ENCODE assay signal across 19 cellular contexts in genomic region chr7:30473903-30474302, GRCh38. TPM values are rescaled to one million over a fixed set of nuclear protein-coding genes. Genes with fewer than 3 reads are reported as not detected.
DNase-seq lines count a peak whose midpoint lies in the region; ATAC-seq, FAIRE-seq and TF ChIP-seq lines count a peak whose summit lies in the region.
"Had no signal": no experiment of that assay in that cellular context is flagged by ENCODE, and none has a peak within 500 bp of the region (broad histone marks: within the 10 kb centered on the region; RNA-seq: fewer than 3 reads in every experiment).

No MANE protein-coding gene starts in this region.

- no peak overlapping the region for H3K4me2 ChIP-seq in HepG2 (ENCODE audit: low read depth, low read length)
- H3K4me2 ChIP-seq in osteoblast (ENCODE audit: insufficient read depth, low read length), result no peak overlapping the region

- H4K20me1 ChIP-seq in HepG2 (ENCODE audit: insufficient read depth, low read length), result no peaks in the 10 kb centered on the region
- H4K20me1 ChIP-seq in osteoblast (ENCODE audit: insufficient read depth, low read length), result no peaks in the 10 kb centered on the region

- POLR2A ChIA-PET in HepG2 (lab: Yijun Ruan, JAX), result no interaction called here

- intact Hi-C loops in HepG2 (cut with micrococcal nuclease; ENCODE audit: unreplicated experiment), result no loop called here
- intact Hi-C loops in right lobe of liver (cut with DNase I), result no loop called here
- intact Hi-C loops in upper lobe of right lung (cut with DNase I), result no loop called here

- H3K79me2 ChIP-seq in HepG2 (ENCODE audit: insufficient read depth, low read length), result no peaks in the 10 kb centered on the region
- peaks cover 49% of the 10 kb centered on the region for H3K79me2 ChIP-seq in osteoblast (ENCODE audit: insufficient read depth, low read length)

- no peak for ATAC-seq in HepG2
- ATAC-seq in right lobe of liver, result no peak
- no peak for ATAC-seq in central memory CD8-positive, alpha-beta T cell (replicated peaks; ENCODE audit: extremely low read depth, poor library complexity, severe bottlenecking)
- ATAC-seq in upper lobe of right lung, result no peak
- ATAC-seq in activated T-cell treated with anti-CD3 and anti-CD28 coated beads, Interleukin-2, amount 50 U/mL, for 4 hours, result no peak
- ATAC-seq: activated CD4-positive, alpha-beta T cell treated with anti-CD3 and anti-CD28 coated beads for 36 hours; gastrocnemius medialis had no signal

- H2AFZ ChIP-seq in HepG2 (ENCODE audit: low read length) (no peak overlapping the region), osteoblast (ENCODE audit: low read length) (no peak overlapping the region)

- H3K27ac Mint-ChIP-seq in central memory CD8-positive, alpha-beta T cell (ENCODE audit: low read depth), result peak overlapping the region; percentile 30
- H3K27ac Mint-ChIP-seq: activated CD4-positive, alpha-beta T cell treated with anti-CD3 and anti-CD28 coated beads for 36 hours; stimulated activated naive CD8-positive, alpha-beta T cell treated with anti-CD3 and anti-CD28 coated beads, Interleukin-15, Interleukin-2, amounts not matched to agents 100 ng/mL and 50 ng/mL, for 24 hours had no signal

- no peaks in the 10 kb centered on the region for H3K9me3 Mint-ChIP-seq in central memory CD8-positive, alpha-beta T cell
- no peaks in the 10 kb centered on the region for H3K9me3 Mint-ChIP-seq in activated T-cell treated with anti-CD3 and anti-CD28 coated beads, Interleukin-2, amount 50 U/mL, for 4 hours
- H3K9me3 Mint-ChIP-seq: neural crest cell; stimulated activated naive CD8-positive, alpha-beta T cell treated with anti-CD3 and anti-CD28 coated beads, Interleukin-15, Interleukin-2, amounts not matched to agents 100 ng/mL and 50 ng/mL, for 24 hours had no signal

- peaks cover 75% of the 10 kb centered on the region for H3K4me1 Mint-ChIP-seq in central memory CD8-positive, alpha-beta T cell
- peaks cover 75% of the 10 kb centered on the region for H3K4me1 Mint-ChIP-seq in activated T-cell treated with anti-CD3 and anti-CD28 coated beads, Interleukin-2, amount 50 U/mL, for 4 hours (ENCODE audit: low read depth)

- H3K4me3 ChIP-seq in HepG2 (replicated peaks in 1 of 3; ENCODE audit: insufficient read depth in 1 of 3, low read depth in 2 of 3, low read length in 3 of 3), result no peak overlapping the region
- no peak overlapping the region for H3K4me3 ChIP-seq in right lobe of liver
- no peak overlapping the region for H3K4me3 ChIP-seq in osteoblast (ENCODE audit: insufficient read depth, low read length)
- no peak overlapping the region for H3K4me3 ChIP-seq in upper lobe of right lung
- H3K4me3 ChIP-seq: colonic mucosa, gastrocnemius medialis, MG63 had no signal

- TF ChIP-seq CTCF in HepG2 (CRISPR knock-in tag; IDR thresholded peaks at IDR 0.05) (no peak), right lobe of liver (IDR thresholded peaks at IDR 0.05) (no peak), osteoblast (IDR thresholded peaks at IDR 0.05; ENCODE audit: extremely low read depth, low read depth, low read length) (no peak), upper lobe of right lung (IDR thresholded peaks at IDR 0.05) (no peak)

- H3K27ac ChIP-seq in HepG2 (ENCODE audit: extremely low read length, insufficient read depth, low read length) (no peak overlapping the region), right lobe of liver (no peak overlapping the region), osteoblast (ENCODE audit: low read depth, low read length) (peak overlapping the region; percentile 99), upper lobe of right lung (peak overlapping the region; percentile 68)
- H3K27ac ChIP-seq: colonic mucosa had no signal

- in situ Hi-C loops in HepG2 (cut with HindIII; ENCODE audit: extremely low pct_ligation_motif_present, low pct_unique_long_range_greater_than_20kb), result no loop called here

- no peak overlapping the region for H3K4me3 Mint-ChIP-seq in central memory CD8-positive, alpha-beta T cell
- H3K4me3 Mint-ChIP-seq in activated T-cell treated with anti-CD3 and anti-CD28 coated beads, Interleukin-2, amount 50 U/mL, for 4 hours, result no peak overlapping the region
- H3K4me3 Mint-ChIP-seq: activated CD4-positive, alpha-beta T cell treated with anti-CD3 and anti-CD28 coated beads for 36 hours; neural crest cell; stimulated activated naive CD8-positive, alpha-beta T cell treated with anti-CD3 and anti-CD28 coated beads, Interleukin-15, Interleukin-2, amounts not matched to agents 100 ng/mL and 50 ng/mL, for 24 hours had no signal

- H3K36me3 ChIP-seq in HepG2 (replicated peaks in 1 of 2; ENCODE audit: control insufficient read depth in 1 of 2, insufficient read depth in 2 of 2, low read length in 2 of 2), result no peaks in the 10 kb centered on the region
- no peaks in the 10 kb centered on the region for H3K36me3 ChIP-seq in right lobe of liver
- no peaks in the 10 kb centered on the region for H3K36me3 ChIP-seq in osteoblast (ENCODE audit: insufficient read depth, low read length)
- no peaks in the 10 kb centered on the region for H3K36me3 ChIP-seq in upper lobe of right lung
- H3K36me3 ChIP-seq: colonic mucosa, gastrocnemius medialis had no signal

- DNase-seq in HepG2 (ENCODE audit: low spot score) (no peak), right lobe of liver (no peak), osteoblast (ENCODE audit: insufficient read length, low spot score, missing footprints) (no peak), upper lobe of right lung (no peak), NCI-H526 (lab: John Stamatoyannopoulos, UW) (no peak), urothelium cell line (ENCODE audit: low spot score) (no peak)
- no peak for DNase-seq in central memory CD8-positive, alpha-beta T cell (ENCODE audit: low spot score in 2 of 2)
- DNase-seq in activated T-cell treated with anti-CD3 and anti-CD28 coated beads, Interleukin-2, amount 50 U/mL, for 4 hours, result no peak
- DNase-seq: activated CD4-positive, alpha-beta T cell treated with anti-CD3 and anti-CD28 coated beads for 36 hours; activated naive CD4-positive, alpha-beta T cell; colonic mucosa; gastrocnemius medialis; MG63; NCI-H1694 treated with DMSO at 0.1 percent for 48 hours; SHP77 treated with DMSO at 0.1 percent for 48 hours; stimulated activated CD4-positive, alpha-beta T cell treated with anti-CD3 and anti-CD28 coated beads, Interleukin-15, amount 100 ng/mL, for 24 hours had no signal

- no peaks in the 10 kb centered on the region for H3K27me3 Mint-ChIP-seq in central memory CD8-positive, alpha-beta T cell
- no peaks in the 10 kb centered on the region for H3K27me3 Mint-ChIP-seq in activated T-cell treated with anti-CD3 and anti-CD28 coated beads, Interleukin-2, amount 50 U/mL, for 4 hours (ENCODE audit: low read depth)
- H3K27me3 Mint-ChIP-seq: activated CD4-positive, alpha-beta T cell treated with anti-CD3 and anti-CD28 coated beads for 36 hours; stimulated activated naive CD8-positive, alpha-beta T cell treated with anti-CD3 and anti-CD28 coated beads, Interleukin-15, Interleukin-2, amounts not matched to agents 100 ng/mL and 50 ng/mL, for 24 hours had no signal

- H3K9me3 ChIP-seq in HepG2 (ENCODE audit: low read length), result no peaks in the 10 kb centered on the region
- H3K9me3 ChIP-seq in right lobe of liver, result no peaks in the 10 kb centered on the region
- no peaks in the 10 kb centered on the region for H3K9me3 ChIP-seq in osteoblast (ENCODE audit: low read depth, low read length)
- no peaks in the 10 kb centered on the region for H3K9me3 ChIP-seq in upper lobe of right lung
- H3K9me3 ChIP-seq: colonic mucosa, gastrocnemius medialis, MG63 had no signal

- TF ChIP-seq POLR2A in HepG2 (IDR thresholded peaks at IDR 0.05; ENCODE audit: insufficient read depth in 1 of 2, low read depth in 2 of 2, low read length in 2 of 2), result no peak
- TF ChIP-seq POLR2A in right lobe of liver (IDR thresholded peaks at IDR 0.05), result no peak

- CTCF ChIA-PET in HepG2 (lab: Yijun Ruan, JAX; ENCODE audit: low intra/inter-chr PET ratio, low total read pairs), result no interaction called here

- TF ChIP-seq EP300 in HepG2 (IDR thresholded peaks at IDR 0.05; ENCODE audit: low read depth in 2 of 2, low read length in 2 of 2), result no peak
- no peak for TF ChIP-seq EP300 in HepG2 (CRISPR knock-in tag; IDR thresholded peaks at IDR 0.05; ENCODE audit: borderline replicate concordance)

- WGBS in HepG2 (ENCODE audit: low lambda C conversion rate), result 100% methylated on average over 1 of the region's 1 CpG
- 83% methylated on average over 1 of the region's 1 CpG for WGBS in right lobe of liver (ENCODE audit: insufficient coverage, low coverage, low lambda C conversion rate, missing lambda C conversion rate)

- no peaks in the 10 kb centered on the region for H3K27me3 ChIP-seq in HepG2 (ENCODE audit: control insufficient read depth in 1 of 2, insufficient read depth in 2 of 2, low read length in 2 of 2)
- no peaks in the 10 kb centered on the region for H3K27me3 ChIP-seq in right lobe of liver
- H3K27me3 ChIP-seq in osteoblast (ENCODE audit: insufficient read depth, low read length), result no peaks in the 10 kb centered on the region
- no peaks in the 10 kb centered on the region for H3K27me3 ChIP-seq in upper lobe of right lung
- H3K27me3 ChIP-seq: colonic mucosa, gastrocnemius medialis, MG63 had no signal

- TF ChIP-seq RAD21 in HepG2 (CRISPR knock-in tag; IDR thresholded peaks at IDR 0.05), result no peak

- no peak overlapping the region for H3K9ac ChIP-seq in HepG2 (ENCODE audit: insufficient read depth, low read depth, low read length)

- H3K36me3 Mint-ChIP-seq in central memory CD8-positive, alpha-beta T cell (ENCODE audit: insufficient read depth), result peaks cover 6% of the 10 kb centered on the region
- peaks cover 22% of the 10 kb centered on the region for H3K36me3 Mint-ChIP-seq in activated T-cell treated with anti-CD3 and anti-CD28 coated beads, Interleukin-2, amount 50 U/mL, for 4 hours (ENCODE audit: insufficient read depth)

- FAIRE-seq in HepG2 (lab: Jason Lieb, UNC) (no peak), urothelium cell line (lab: Jason Lieb, UNC) (no peak)
- FAIRE-seq: G401.6 had no signal

- H3K4me1 ChIP-seq in HepG2 (ENCODE audit: insufficient read depth, low read length) (peaks cover 42% of the 10 kb centered on the region), right lobe of liver (peaks cover 0 to 6% (median 0%) of the 10 kb centered on the region in 4 donors), osteoblast (ENCODE audit: insufficient read depth, low read length) (peaks cover 81% of the 10 kb centered on the region), upper lobe of right lung (peaks cover 86% of the 10 kb centered on the region)

- BruUV-seq in HepG2 (replicated peaks; lab: Mats Ljungman, UMichigan), result no TSS peak

RNA-seq across cellular contexts. Expression of gene NOD1, which starts 4.7 kb away (rescaled TPM):
- total RNA-seq in HepG2 (2016; rRNA removed; fragmentation: Illumina TruSeq; extraction: Trizol), result 2.9 TPM in 2 replicates
- total RNA-seq in HepG2 (2016; cell fraction: cytosol; rRNA removed; fragmentation: Illumina TruSeq; extraction: Trizol; ENCODE audit: low read depth), result 1.6 and 1.8 TPM in 2 replicates
- 2.4 and 2.6 TPM in 2 replicates for total RNA-seq in HepG2 (2016; cell fraction: insoluble cytoplasmic fraction; rRNA removed; fragmentation: Illumina TruSeq; extraction: Trizol)
- 1.7 and 3.3 TPM in 2 replicates for total RNA-seq in HepG2 (2016; cell fraction: membrane; rRNA removed; fragmentation: Illumina TruSeq; extraction: Trizol)
- total RNA-seq in HepG2 (2016; cell fraction: nucleus; rRNA removed; fragmentation: Illumina TruSeq; extraction: Trizol), result 4.8 and 4.9 TPM in 2 replicates
- polyA plus RNA-seq in HepG2 (2011; rRNA removed), result 1.7 and 1.9 TPM in 2 replicates
- 1.1 and 1.4 TPM in 2 replicates for polyA plus RNA-seq in HepG2 (2011; cell fraction: cytosol; rRNA removed)
- polyA plus RNA-seq in HepG2 (2011; cell fraction: nucleus; rRNA removed), result 4.1 and 4.3 TPM in 2 replicates
- 0.91 and 1.1 TPM in 2 replicates for polyA plus RNA-seq in HepG2 (2012)
- 0.54 and 0.55 TPM in 2 replicates for polyA plus RNA-seq in HepG2 (2016; cell fraction: cytosol; fragmentation: Illumina TruSeq; extraction: Trizol; ENCODE audit: low read depth)
- 2.1 and 3.1 TPM in 2 replicates for polyA plus RNA-seq in HepG2 (2016; cell fraction: insoluble cytoplasmic fraction; fragmentation: Illumina TruSeq; extraction: Trizol; ENCODE audit: low read depth)
- 1.2 TPM in 2 replicates for polyA plus RNA-seq in HepG2 (2016; cell fraction: membrane; fragmentation: Illumina TruSeq; extraction: Trizol; ENCODE audit: low read depth)
- 6.7 and 7.0 TPM in 2 replicates for polyA plus RNA-seq in HepG2 (2016; cell fraction: nucleus; fragmentation: Illumina TruSeq; extraction: Trizol; ENCODE audit: insufficient read depth, low read depth)
- polyA minus RNA-seq in HepG2 (2011; rRNA and poly(A)+ RNA removed; ENCODE audit: low replicate concordance), result 4.2 and 9.5 TPM in 2 replicates
- 0.97 and 1.1 TPM in 2 replicates for polyA minus RNA-seq in HepG2 (2011; cell fraction: cytosol; rRNA and poly(A)+ RNA removed)
- polyA minus RNA-seq in HepG2 (2011; cell fraction: nucleus; rRNA and poly(A)+ RNA removed), result 4.5 and 5.7 TPM in 2 replicates
- total RNA-seq in right lobe of liver, result 1 to 10 TPM; 1.7 to 5.3 (median 2.7) TPM
- total RNA-seq in osteoblast, result 7.6 and 7.7 TPM in 2 replicates
- total RNA-seq in upper lobe of right lung, result 43.5 TPM
- total RNA-seq in activated T-cell treated with anti-CD3 and anti-CD28 coated beads, Interleukin-2, amount 50 U/mL, for 4 hours, result 1 to 10 TPM; 4.1 to 5.4 (median 4.6) TPM

RNA-seq across cellular contexts. Expression of gene GGCT, which starts 30.7 kb away (rescaled TPM):
- total RNA-seq in HepG2 (2016; rRNA removed; fragmentation: Illumina TruSeq; extraction: Trizol) (78.3 and 100 TPM in 2 replicates), right lobe of liver (10 to 100 TPM; 13.2 to 23.8 (median 16.8) TPM), osteoblast (24.2 and 26.8 TPM in 2 replicates), upper lobe of right lung (25.6 TPM)
- total RNA-seq in HepG2 (2016; cell fraction: cytosol; rRNA removed; fragmentation: Illumina TruSeq; extraction: Trizol; ENCODE audit: low read depth), result 39.7 and 45.3 TPM in 2 replicates
- total RNA-seq in HepG2 (2016; cell fraction: insoluble cytoplasmic fraction; rRNA removed; fragmentation: Illumina TruSeq; extraction: Trizol), result 82.1 and 105 TPM in 2 replicates
- total RNA-seq in HepG2 (2016; cell fraction: membrane; rRNA removed; fragmentation: Illumina TruSeq; extraction: Trizol), result 67.8 and 73.9 TPM in 2 replicates
- total RNA-seq in HepG2 (2016; cell fraction: nucleus; rRNA removed; fragmentation: Illumina TruSeq; extraction: Trizol), result 32.3 and 39.6 TPM in 2 replicates
- polyA plus RNA-seq in HepG2 (2011; rRNA removed), result 14.0 and 19.5 TPM in 2 replicates
- polyA plus RNA-seq in HepG2 (2011; cell fraction: cytosol; rRNA removed), result 11.4 and 15.5 TPM in 2 replicates
- 4.5 and 4.6 TPM in 2 replicates for polyA plus RNA-seq in HepG2 (2011; cell fraction: nucleus; rRNA removed)
- polyA plus RNA-seq in HepG2 (2012), result 24.6 and 36.2 TPM in 2 replicates
- polyA plus RNA-seq in HepG2 (2016; cell fraction: cytosol; fragmentation: Illumina TruSeq; extraction: Trizol; ENCODE audit: low read depth), result 46.7 and 63.3 TPM in 2 replicates
- 121 TPM in 2 replicates for polyA plus RNA-seq in HepG2 (2016; cell fraction: insoluble cytoplasmic fraction; fragmentation: Illumina TruSeq; extraction: Trizol; ENCODE audit: low read depth)
- polyA plus RNA-seq in HepG2 (2016; cell fraction: membrane; fragmentation: Illumina TruSeq; extraction: Trizol; ENCODE audit: low read depth), result 69.8 and 73.0 TPM in 2 replicates
- 58.4 and 59.1 TPM in 2 replicates for polyA plus RNA-seq in HepG2 (2016; cell fraction: nucleus; fragmentation: Illumina TruSeq; extraction: Trizol; ENCODE audit: insufficient read depth, low read depth)
- polyA minus RNA-seq in HepG2 (2011; rRNA and poly(A)+ RNA removed; ENCODE audit: low replicate concordance), result 8.0 and 33.3 TPM in 2 replicates
- polyA minus RNA-seq in HepG2 (2011; cell fraction: cytosol; rRNA and poly(A)+ RNA removed), result 5.6 and 6.7 TPM in 2 replicates
- polyA minus RNA-seq in HepG2 (2011; cell fraction: nucleus; rRNA and poly(A)+ RNA removed), result 5.8 and 6.7 TPM in 2 replicates
- total RNA-seq in activated T-cell treated with anti-CD3 and anti-CD28 coated beads, Interleukin-2, amount 50 U/mL, for 4 hours, result 10 to 100 TPM; 66.0 to 75.5 (median 67.5) TPM

Comparison
In these comparisons a context has a peak if more than half of its experiments do, and no peak if none do; other contexts are left out.
1. H3K27ac ChIP-seq: peak in osteoblast (single experiment) and upper lobe of right lung (single experiment); none in HepG2 (single experiment) and right lobe of liver (0 of 3).